In genomic region chr1:165697491-165697880, GRCh38 we compare ENCODE assay signal across 8 cellular contexts. TPM values are rescaled to one million over a fixed set of nuclear protein-coding genes. Genes with fewer than 3 reads are reported as not detected.
DNase-seq lines count a peak whose midpoint lies in the region; ATAC-seq and TF ChIP-seq lines count a peak whose summit lies in the region.

No MANE protein-coding gene starts in this region.

- no CpG with 5 or more reads among the region's 8 CpGs for WGBS in iPS DF 6.9 (ENCODE audit: insufficient coverage, insufficient read length)
- 23 to 36% (median 33%) methylated on average over 8 of the region's 8 CpGs for WGBS in stomach, 5 donors

- H3K27ac ChIP-seq in iPS DF 6.9 (ENCODE audit: low read length) (no peak overlapping the region), stomach (peak overlapping the region; percentile 82 to 96 (median 93))

- no peak; the same call in 1 of the 2 replicates for TF ChIP-seq CTCF in WI38 (IDR thresholded peaks at IDR 0.05; ENCODE audit: low read depth, low read length)
- no peak for TF ChIP-seq CTCF in stomach (IDR thresholded peaks at IDR 0.05)

- TF ChIP-seq POLR2A in stomach (IDR thresholded peaks at IDR 0.05), result no peak

- no peak for TF ChIP-seq EP300 in stomach (IDR thresholded peaks at IDR 0.05)

- H3K27me3 ChIP-seq in iPS DF 6.9 (ENCODE audit: control insufficient read depth, insufficient read depth, low read length) (no peaks in the 10 kb centered on the region), stomach (no peaks in the 10 kb centered on the region)

- H3K4me3 ChIP-seq in WI38 (ENCODE audit: low read depth, low read length) (peak overlapping the region; percentile 91), iPS DF 6.9 (ENCODE audit: low read length) (peak overlapping the region; percentile 52; the same call in 1 of the 2 replicates), stomach (peak overlapping the region; percentile 55 to 74 (median 65))

- no peaks in the 10 kb centered on the region for H3K4me1 ChIP-seq in iPS DF 6.9 (ENCODE audit: control insufficient read depth, insufficient read depth, low read length)
- H3K4me1 ChIP-seq in stomach, result peaks cover 19 to 36% (median 32%) of the 10 kb centered on the region in 4 donors

- intact Hi-C loops in stomach (cut with DNase I; ENCODE audit: low total_unique reads), result no loop called here

- H3K36me3 ChIP-seq in iPS DF 6.9 (ENCODE audit: control insufficient read depth, insufficient read depth, low read length), result no peaks in the 10 kb centered on the region
- H3K36me3 ChIP-seq in stomach, result peaks cover 0 to 9% (median 0%) of the 10 kb centered on the region in 4 donors

- ATAC-seq in GM21360 (IDR thresholded peaks at IDR 0.05; ENCODE audit: unreplicated experiment), result no peak

- DNase-seq in DMS53 (lab: John Stamatoyannopoulos, UW) (peak; percentile 39), DMS53 treated with DMSO at 0.1 percent for 48 hours (lab: John Stamatoyannopoulos, UW; ENCODE audit: unreplicated experiment) (no peak), iPS DF 6.9 (ENCODE audit: low read depth, low spot score) (no peak), stomach (no peak), COR-L47 (lab: John Stamatoyannopoulos, UW) (no peak), GDM1 (lab: John Stamatoyannopoulos, UW) (no peak)

- H3K9me3 ChIP-seq in iPS DF 6.9 (ENCODE audit: control insufficient read depth, insufficient read depth, low read length), result no peaks in the 10 kb centered on the region
- no peaks in the 10 kb centered on the region for H3K9me3 ChIP-seq in stomach

RNA-seq across cellular contexts. Expression of gene ALDH9A1, which starts 0.9 kb away (rescaled TPM):
- total RNA-seq in stomach, result 100 to 1,000 TPM in 1 of 5 donors, 10 to 100 TPM in 3, under 1 TPM in 1; 0.87 to 101 (median 45.9) TPM
- 10 to 100 TPM; 25.2 to 51.0 (median 35.8) TPM for polyA plus RNA-seq in stomach
